9 cellular contexts compared by ENCODE assay signal in genomic region chr7:68482800-68483199, GRCh38.
"Had no signal": no experiment of that assay in that cellular context is flagged by ENCODE, and none has a peak within 500 bp of the region (broad histone marks: within the 10 kb centered on the region; RNA-seq: fewer than 3 reads in every experiment).

No MANE protein-coding gene starts in this region.

- H3K9ac ChIP-seq: GM23248 had no signal

- H3K9me3 ChIP-seq: HAP-1 had no signal

- ATAC-seq: GM23338, HCT116 had no signal

- H3K27ac ChIP-seq: GM23248 had no signal

- H3K36me3 ChIP-seq: HAP-1 had no signal

- H3K4me3 ChIP-seq: GM23248, GM23338, HAP-1 had no signal

- DNase-seq: GM23248, GOT3, H7, H9, HCEC 1CT, HFFc6 had no signal

- H3K4me1 ChIP-seq: HAP-1 had no signal
